2 cellular contexts compared by ENCODE assay signal in genomic region chr6:165721349-165721748, GRCh38.
TF ChIP-seq lines count a peak whose summit lies in the region.

No MANE protein-coding gene starts in this region.

TF ChIP-seq in IMR-90, 13 proteins besides CTCF, POLR2A, EP300 and RAD21 (continued from another document):
- TF ChIP-seq USF2 (IDR thresholded peaks at IDR 0.05; ENCODE audit: low read depth, low read length) (no peak), MAFK (IDR thresholded peaks at IDR 0.05; ENCODE audit: low read depth, low read length) (no peak), MXI1 (IDR thresholded peaks at IDR 0.05; ENCODE audit: borderline replicate concordance, low read depth, low read length) (no peak), CHD1 (IDR thresholded peaks at IDR 0.05; ENCODE audit: low read depth, low read length) (no peak), RCOR1 (IDR thresholded peaks at IDR 0.05; ENCODE audit: insufficient replicate concordance, low read length) (no peak), SMC3 (IDR thresholded peaks at IDR 0.05; ENCODE audit: low read depth, low read length) (no peak), FOS (IDR thresholded peaks at IDR 0.05; ENCODE audit: low read depth, low read length) (no peak), RFX5 (IDR thresholded peaks at IDR 0.05; ENCODE audit: low read depth, low read length) (no peak), NFE2L2 (IDR thresholded peaks at IDR 0.05; ENCODE audit: low read depth, low read length) (no peak)
- TF ChIP-seq, protein P1, sequence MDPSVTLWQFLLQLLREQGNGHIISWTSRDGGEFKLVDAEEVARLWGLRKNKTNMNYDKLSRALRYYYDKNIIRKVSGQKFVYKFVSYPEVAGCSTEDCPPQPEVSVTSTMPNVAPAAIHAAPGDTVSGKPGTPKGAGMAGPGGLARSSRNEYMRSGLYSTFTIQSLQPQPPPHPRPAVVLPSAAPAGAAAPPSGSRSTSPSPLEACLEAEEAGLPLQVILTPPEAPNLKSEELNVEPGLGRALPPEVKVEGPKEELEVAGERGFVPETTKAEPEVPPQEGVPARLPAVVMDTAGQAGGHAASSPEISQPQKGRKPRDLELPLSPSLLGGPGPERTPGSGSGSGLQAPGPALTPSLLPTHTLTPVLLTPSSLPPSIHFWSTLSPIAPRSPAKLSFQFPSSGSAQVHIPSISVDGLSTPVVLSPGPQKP (IDR thresholded peaks at IDR 0.05; ENCODE audit: borderline replicate concordance, low read depth, low read length), result no peak

TF ChIP-seq in SK-N-SH treated with all-trans-retinoic acid at 6 μM for 48 hours, 23 proteins besides CTCF, POLR2A, EP300 and RAD21 (continued from another document):
- no peak for TF ChIP-seq PATZ1 (CRISPR knock-in tag; IDR thresholded peaks at IDR 0.05; ENCODE audit: borderline replicate concordance)
- TF ChIP-seq TCF4 (CRISPR knock-in tag; IDR thresholded peaks at IDR 0.05; ENCODE audit: borderline replicate concordance), result peak; percentile 78
- TF ChIP-seq GLIS3 (CRISPR knock-in tag; IDR thresholded peaks at IDR 0.05), result no peak
- TF ChIP-seq ZC3H10 (CRISPR knock-in tag; IDR thresholded peaks at IDR 0.05), result no peak
